Comparison of ENCODE assay signal across 1 cellular context in the genomic region with DNA sequence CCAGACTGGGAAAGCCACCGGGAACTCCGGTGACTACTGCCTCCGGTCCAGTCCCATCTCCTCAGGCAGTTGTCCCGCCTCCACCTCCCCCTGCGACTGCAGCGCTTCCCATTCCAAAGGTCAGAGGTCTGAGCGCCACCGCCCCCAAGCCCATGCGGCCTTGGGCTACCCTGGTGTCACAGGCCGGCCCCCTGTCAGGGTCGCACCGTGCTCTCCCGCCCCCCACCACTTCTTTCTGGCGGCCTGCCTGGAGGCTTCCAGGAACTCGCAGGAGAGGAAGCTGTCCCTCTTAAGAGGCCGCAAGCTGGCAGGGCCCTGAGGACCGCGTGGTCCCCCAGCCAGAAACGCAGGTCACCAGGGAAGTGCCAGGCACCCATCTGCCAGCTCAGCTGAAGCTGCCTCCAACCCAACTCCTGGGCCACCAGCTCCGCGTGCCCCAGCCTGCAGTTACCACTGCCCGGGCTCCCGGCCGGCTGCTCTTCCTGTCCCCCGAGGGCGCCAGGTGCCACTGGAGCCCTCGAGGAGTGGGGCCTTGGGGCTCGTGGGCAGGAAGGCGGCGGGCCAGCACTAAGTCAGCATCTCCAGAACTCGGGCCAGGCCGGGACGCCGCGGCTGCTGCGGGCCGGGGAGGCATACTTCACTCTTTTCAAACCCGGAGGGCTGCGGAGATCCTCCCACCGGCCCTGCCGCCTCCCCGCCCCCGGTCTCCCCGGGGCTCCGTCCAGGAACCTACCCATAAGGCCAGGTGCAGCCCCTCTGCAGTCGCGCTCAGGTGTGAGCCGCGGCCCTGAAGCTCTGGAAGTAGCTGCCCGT.
TF ChIP-seq lines count a peak whose summit lies in the region.

No MANE protein-coding gene starts in this region.

TF ChIP-seq in HepG2, 621 proteins besides CTCF, POLR2A, EP300 and RAD21 (continued from another document and continues in another):
- peak; percentile 87 for TF ChIP-seq ATF2 (CRISPR knock-in tag; IDR thresholded peaks at IDR 0.05)
- TF ChIP-seq NFKBIZ (CRISPR knock-in tag; IDR thresholded peaks at IDR 0.05), result peak; percentile 92
- TF ChIP-seq RFX3 (CRISPR knock-in tag; IDR thresholded peaks at IDR 0.05), result no peak
- TF ChIP-seq TRIM24 (CRISPR knock-in tag; IDR thresholded peaks at IDR 0.05), result no peak
- no peak for TF ChIP-seq TRIM22 (IDR thresholded peaks at IDR 0.05)
- TF ChIP-seq CREB1 (IDR thresholded peaks at IDR 0.05), result no peak
- TF ChIP-seq CREB1 (CRISPR knock-in tag; IDR thresholded peaks at IDR 0.05), result no peak
- TF ChIP-seq MEF2D (CRISPR knock-in tag; IDR thresholded peaks at IDR 0.05), result peak; percentile 72; the same call in 1 of the 2 replicates
- TF ChIP-seq PITX1 (CRISPR knock-in tag; IDR thresholded peaks at IDR 0.05), result peak; percentile 89
- peak; percentile 89 for TF ChIP-seq CBX1 (IDR thresholded peaks at IDR 0.05; ENCODE audit: low read depth)
- TF ChIP-seq CCDC6 (CRISPR knock-in tag; IDR thresholded peaks at IDR 0.05), result peak; percentile 54; the same call in 1 of the 2 replicates
- TF ChIP-seq ZNF460 (CRISPR knock-in tag; IDR thresholded peaks at IDR 0.05; ENCODE audit: borderline replicate concordance), result peak; percentile 27; the same call in 1 of the 2 replicates
- TF ChIP-seq, protein P1, sequence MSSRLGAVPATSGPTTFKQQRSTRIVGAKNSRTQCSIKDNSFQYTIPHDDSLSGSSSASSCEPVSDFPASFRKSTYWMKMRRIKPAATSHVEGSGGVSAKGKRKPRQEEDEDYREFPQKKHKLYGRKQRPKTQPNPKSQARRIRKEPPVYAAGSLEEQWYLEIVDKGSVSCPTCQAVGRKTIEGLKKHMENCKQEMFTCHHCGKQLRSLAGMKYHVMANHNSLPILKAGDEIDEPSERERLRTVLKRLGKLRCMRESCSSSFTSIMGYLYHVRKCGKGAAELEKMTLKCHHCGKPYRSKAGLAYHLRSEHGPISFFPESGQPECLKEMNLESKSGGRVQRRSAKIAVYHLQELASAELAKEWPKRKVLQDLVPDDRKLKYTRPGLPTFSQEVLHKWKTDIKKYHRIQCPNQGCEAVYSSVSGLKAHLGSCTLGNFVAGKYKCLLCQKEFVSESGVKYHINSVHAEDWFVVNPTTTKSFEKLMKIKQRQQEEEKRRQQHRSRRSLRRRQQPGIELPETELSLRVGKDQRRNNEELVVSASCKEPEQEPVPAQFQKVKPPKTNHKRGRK (CRISPR knock-in tag; IDR thresholded peaks at IDR 0.05), result no peak; the same call in 1 of the 2 replicates
- 0 out of 2 replicates have a peak, but pooled peaks have one; percentile 46 for TF ChIP-seq PBX2 (CRISPR knock-in tag; IDR thresholded peaks at IDR 0.05)
- peak; percentile 99 for TF ChIP-seq ZNF782 (CRISPR knock-in tag; IDR thresholded peaks at IDR 0.05; ENCODE audit: borderline replicate concordance)
- no peak for TF ChIP-seq ZBTB40 (IDR thresholded peaks at IDR 0.05)
- TF ChIP-seq ZBTB40 (CRISPR knock-in tag; IDR thresholded peaks at IDR 0.05), result peak; percentile 94
- TF ChIP-seq ZNF331 (CRISPR knock-in tag; IDR thresholded peaks at IDR 0.05), result peak; percentile 91
- no peak for TF ChIP-seq EZH2 (conservative IDR thresholded peaks at IDR 0.05; ENCODE audit: low read depth, low read length)
- TF ChIP-seq SP4 (CRISPR knock-in tag; IDR thresholded peaks at IDR 0.05), result peak; percentile 82
- peak; percentile 73 for TF ChIP-seq ETV6 (CRISPR knock-in tag; conservative IDR thresholded peaks at IDR 0.05)
- peak; percentile 82 for TF ChIP-seq AGO1 (IDR thresholded peaks at IDR 0.05; ENCODE audit: low read depth, low read length, poor library complexity, severe bottlenecking)
- no peak for TF ChIP-seq ZNF260 (CRISPR knock-in tag; IDR thresholded peaks at IDR 0.05; ENCODE audit: borderline replicate concordance, low read depth)
- TF ChIP-seq ZNF501 (CRISPR knock-in tag; IDR thresholded peaks at IDR 0.05), result peak; percentile 89
- TF ChIP-seq NFE2 (CRISPR knock-in tag; IDR thresholded peaks at IDR 0.05), result no peak
- TF ChIP-seq, protein P2, sequence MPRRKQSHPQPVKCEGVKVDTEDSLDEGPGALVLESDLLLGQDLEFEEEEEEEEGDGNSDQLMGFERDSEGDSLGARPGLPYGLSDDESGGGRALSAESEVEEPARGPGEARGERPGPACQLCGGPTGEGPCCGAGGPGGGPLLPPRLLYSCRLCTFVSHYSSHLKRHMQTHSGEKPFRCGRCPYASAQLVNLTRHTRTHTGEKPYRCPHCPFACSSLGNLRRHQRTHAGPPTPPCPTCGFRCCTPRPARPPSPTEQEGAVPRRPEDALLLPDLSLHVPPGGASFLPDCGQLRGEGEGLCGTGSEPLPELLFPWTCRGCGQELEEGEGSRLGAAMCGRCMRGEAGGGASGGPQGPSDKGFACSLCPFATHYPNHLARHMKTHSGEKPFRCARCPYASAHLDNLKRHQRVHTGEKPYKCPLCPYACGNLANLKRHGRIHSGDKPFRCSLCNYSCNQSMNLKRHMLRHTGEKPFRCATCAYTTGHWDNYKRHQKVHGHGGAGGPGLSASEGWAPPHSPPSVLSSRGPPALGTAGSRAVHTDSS (CRISPR knock-in tag; conservative IDR thresholded peaks at IDR 0.05), result no peak
- TF ChIP-seq MAFF (IDR thresholded peaks at IDR 0.05; ENCODE audit: low read depth, low read length), result no peak
- TF ChIP-seq, protein P3, sequence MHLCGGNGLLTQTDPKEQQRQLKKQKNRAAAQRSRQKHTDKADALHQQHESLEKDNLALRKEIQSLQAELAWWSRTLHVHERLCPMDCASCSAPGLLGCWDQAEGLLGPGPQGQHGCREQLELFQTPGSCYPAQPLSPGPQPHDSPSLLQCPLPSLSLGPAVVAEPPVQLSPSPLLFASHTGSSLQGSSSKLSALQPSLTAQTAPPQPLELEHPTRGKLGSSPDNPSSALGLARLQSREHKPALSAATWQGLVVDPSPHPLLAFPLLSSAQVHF (CRISPR knock-in tag; IDR thresholded peaks at IDR 0.05), result peak; percentile 69; the same call in 1 of the 2 replicates
- TF ChIP-seq ZFYVE20 (CRISPR knock-in tag; IDR thresholded peaks at IDR 0.05; ENCODE audit: borderline replicate concordance, low read depth), result no peak
- peak; percentile 83; the same call in 1 of the 2 replicates for TF ChIP-seq TSC22D2 (CRISPR knock-in tag; IDR thresholded peaks at IDR 0.05; ENCODE audit: borderline replicate concordance)
- TF ChIP-seq ATM (IDR thresholded peaks at IDR 0.05; ENCODE audit: borderline replicate concordance), result no peak
- TF ChIP-seq, protein P4, sequence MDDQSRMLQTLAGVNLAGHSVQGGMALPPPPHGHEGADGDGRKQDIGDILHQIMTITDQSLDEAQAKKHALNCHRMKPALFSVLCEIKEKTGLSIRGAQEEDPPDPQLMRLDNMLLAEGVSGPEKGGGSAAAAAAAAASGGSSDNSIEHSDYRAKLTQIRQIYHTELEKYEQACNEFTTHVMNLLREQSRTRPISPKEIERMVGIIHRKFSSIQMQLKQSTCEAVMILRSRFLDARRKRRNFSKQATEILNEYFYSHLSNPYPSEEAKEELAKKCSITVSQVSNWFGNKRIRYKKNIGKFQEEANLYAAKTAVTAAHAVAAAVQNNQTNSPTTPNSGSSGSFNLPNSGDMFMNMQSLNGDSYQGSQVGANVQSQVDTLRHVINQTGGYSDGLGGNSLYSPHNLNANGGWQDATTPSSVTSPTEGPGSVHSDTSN (CRISPR knock-in tag; IDR thresholded peaks at IDR 0.05; ENCODE audit: borderline replicate concordance), result 0 out of 2 replicates have a peak, but pooled peaks have one; percentile 81
- TF ChIP-seq ZNF282 (IDR thresholded peaks at IDR 0.05; ENCODE audit: partially characterized antibody), result no peak
- TF ChIP-seq TBX2 (CRISPR knock-in tag; IDR thresholded peaks at IDR 0.05; ENCODE audit: borderline replicate concordance), result peak; percentile 95
- TF ChIP-seq ZNF251 (CRISPR knock-in tag; IDR thresholded peaks at IDR 0.05), result peak; percentile 94; the same call in 1 of the 2 replicates
- peak; percentile 59; the same call in 1 of the 2 replicates for TF ChIP-seq ZNF850 (CRISPR knock-in tag; conservative IDR thresholded peaks at IDR 0.05)
- TF ChIP-seq PHB2 (IDR thresholded peaks at IDR 0.05; ENCODE audit: partially characterized antibody), result no peak
- TF ChIP-seq PHF5A (CRISPR knock-in tag; IDR thresholded peaks at IDR 0.05; ENCODE audit: low read depth, unreplicated experiment), result peak; percentile 56
- TF ChIP-seq ZNF780A (CRISPR knock-in tag; IDR thresholded peaks at IDR 0.05), result no peak; the same call in 1 of the 2 replicates
